Comparison of ENCODE assay signal across 30 cellular contexts in genomic region chr10:47099445-47099844, GRCh38.
"Had no signal": no experiment of that assay in that cellular context is flagged by ENCODE, and none has a peak within 500 bp of the region (broad histone marks: within the 10 kb centered on the region; RNA-seq: fewer than 3 reads in every experiment).

No MANE protein-coding gene starts in this region.

- H3K36me3 ChIP-seq: left lung, lower lobe of right lung, neural progenitor cell, pancreas, prostate gland, stomach, thyroid gland, transverse colon, upper lobe of right lung, uterus had no signal

- H3K27ac Mint-ChIP-seq: naive B cell; natural killer cell; nephron progenitor cell; neural progenitor cell; stimulated activated naive B cell treated with anti-CD40 and anti-IgM and Interleukin-4, amounts not matched to agents 10 μg/mL and 1 μg/mL and 100 μg/mL, for 72 hours had no signal

- DNase-seq: hippocampal formation; kidney; left colon; left lung; lower lobe of right lung; mammary epithelial cell; mesenchymal stem cell; naive B cell; natural killer cell; nephron progenitor cell; pancreas; posterior cingulate gyrus; retina; right cardiac atrium; stimulated activated CD4-positive, alpha-beta T cell treated with anti-CD3 and anti-CD28 coated beads, Interleukin-12 subunit alpha, Interleukin-12 subunit beta, amount 100 ng/mL, for 4 hours; stimulated activated CD4-positive, alpha-beta T cell treated with anti-CD3 and anti-CD28 coated beads, Interleukin-15, amount 100 ng/mL, for 24 hours; stimulated activated CD4-positive, alpha-beta T cell treated with anti-CD3 and anti-CD28 coated beads, Interleukin-2, amount 100 ng/mL, for 24 hours; stimulated activated CD4-positive, alpha-beta T cell treated with anti-CD3 and anti-CD28 coated beads, Interleukin-4, amount 100 ng/mL, for 1 hour; stimulated activated naive B cell treated with anti-CD40 and anti-IgM and Interleukin-4, amounts not matched to agents 10 μg/mL and 1 μg/mL and 100 μg/mL, for 72 hours; stimulated activated naive CD8-positive, alpha-beta T cell treated with anti-CD3 and anti-CD28 coated beads, Interleukin-15, Interleukin-2, amounts not matched to agents 100 U/mL and 50 U/mL, for 24 hours; stomach; testis; thyroid gland; transverse colon; upper lobe of right lung; uterus had no signal

- H3K4me3 ChIP-seq: left lung, lower lobe of right lung, neural progenitor cell, pancreas, prostate gland, skin epidermis, stomach, testis, thyroid gland, transverse colon, upper lobe of right lung, uterus had no signal

- H3K27ac ChIP-seq: left lung, lower lobe of right lung, neural progenitor cell, pancreas, prostate gland, skin epidermis, stomach, testis, thyroid gland, transverse colon, upper lobe of right lung, uterus had no signal

- H3K4me1 ChIP-seq: left lung, neural progenitor cell, pancreas, prostate gland, stomach, testis, thyroid gland, transverse colon, upper lobe of right lung, uterus had no signal

- H2AFZ ChIP-seq: neural progenitor cell had no signal

- H3K9me3 ChIP-seq: pancreas, prostate gland, testis, thyroid gland, transverse colon, upper lobe of right lung, uterus had no signal

- H3K27me3 ChIP-seq: left lung, neural progenitor cell, pancreas, stomach, testis, thyroid gland, transverse colon, upper lobe of right lung, uterus had no signal

- H3K4me3 Mint-ChIP-seq: naive B cell; natural killer cell; nephron progenitor cell; neural progenitor cell; stimulated activated naive B cell treated with anti-CD40 and anti-IgM and Interleukin-4, amounts not matched to agents 10 μg/mL and 1 μg/mL and 100 μg/mL, for 72 hours had no signal

- FAIRE-seq: kidney, pancreas had no signal

- ATAC-seq: left colon; left lung; lower lobe of right lung; natural killer cell; pancreas; right cardiac atrium; sciatic nerve; stimulated activated naive B cell treated with anti-CD40 and anti-IgM and Interleukin-4, amounts not matched to agents 10 μg/mL and 1 μg/mL and 100 μg/mL, for 72 hours; stimulated activated naive CD8-positive, alpha-beta T cell treated with anti-CD3 and anti-CD28 coated beads, Interleukin-15, Interleukin-2, amounts not matched to agents 100 U/mL and 50 U/mL, for 24 hours; upper lobe of right lung had no signal

- H3K4me2 ChIP-seq: neural progenitor cell had no signal

- H3K4me1 Mint-ChIP-seq: neural progenitor cell had no signal

- H3K36me3 Mint-ChIP-seq: naive B cell; natural killer cell; neural progenitor cell; stimulated activated naive B cell treated with anti-CD40 and anti-IgM and Interleukin-4, amounts not matched to agents 10 μg/mL and 1 μg/mL and 100 μg/mL, for 72 hours had no signal

- H3K9me3 Mint-ChIP-seq: natural killer cell had no signal
